26 cellular contexts compared by ENCODE assay signal in the genomic region with DNA sequence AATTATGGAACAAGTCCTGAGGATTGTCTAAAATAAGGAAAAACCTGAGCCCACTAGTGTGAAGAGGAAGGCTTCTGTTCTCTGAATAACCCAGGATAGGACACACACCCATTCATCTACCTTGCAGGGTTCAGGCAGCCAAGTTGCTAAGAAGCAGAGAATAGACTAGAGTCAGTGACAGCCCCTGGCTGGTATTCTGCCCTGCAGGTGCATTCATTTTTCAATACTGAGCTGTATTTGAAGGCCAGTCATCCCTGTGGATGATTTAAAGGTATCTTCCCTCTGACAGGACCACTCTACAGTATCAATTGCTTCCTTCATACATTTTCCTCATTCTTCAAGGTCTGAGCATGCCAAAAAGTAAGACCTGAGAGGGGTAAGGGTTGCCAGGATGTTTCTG. TPM values are rescaled to one million over a fixed set of nuclear protein-coding genes. Genes with fewer than 3 reads are reported as not detected.
"Had no signal": no experiment of that assay in that cellular context is flagged by ENCODE, and none has a peak within 500 bp of the region (broad histone marks: within the 10 kb centered on the region; RNA-seq: fewer than 3 reads in every experiment).

No MANE protein-coding gene starts in this region.

- H3K9me3 ChIP-seq: body of pancreas, breast epithelium, SJCRH30 had no signal

- H3K9me3 Mint-ChIP-seq: activated CD4-positive, alpha-beta memory T cell treated with anti-CD3 and anti-CD28 coated beads, Interleukin-2, amount 10 ng/mL, durations not matched to agents 7 days and 5 days; activated CD4-positive, alpha-beta T cell treated with anti-CD3 and anti-CD28 coated beads, Interleukin-2, amount 10 ng/mL, durations not matched to agents 7 days and 5 days; activated naive CD4-positive, alpha-beta T cell treated with anti-CD3 and anti-CD28 coated beads, Interleukin-2, amount 10 ng/mL, durations not matched to agents 7 days and 5 days; activated naive CD8-positive, alpha-beta T cell treated with anti-CD3 and anti-CD28 coated beads, Interleukin-2, amount 10 ng/mL, durations not matched to agents 7 days and 5 days; WTC11 had no signal

- DNase-seq: activated CD4-positive, alpha-beta memory T cell treated with anti-CD3 and anti-CD28 coated beads, Interleukin-2, amount 10 ng/mL, durations not matched to agents 7 days and 5 days; activated CD4-positive, alpha-beta T cell treated with anti-CD3 and anti-CD28 coated beads for 36 hours; activated CD4-positive, alpha-beta T cell treated with anti-CD3 and anti-CD28 coated beads, Interleukin-2, amount 10 ng/mL, durations not matched to agents 7 days and 5 days; activated CD8-positive, alpha-beta memory T cell treated with anti-CD3 and anti-CD28 coated beads for 24 hours; activated CD8-positive, alpha-beta memory T cell treated with anti-CD3 and anti-CD28 coated beads, Interleukin-2, amount 10 ng/mL, durations not matched to agents 7 days and 5 days; activated CD8-positive, alpha-beta memory T cell treated with anti-CD3 and anti-CD28 coated beads, Interleukin-2, amount 50 U/mL, for 48 hours; activated effector memory CD4-positive, alpha-beta T cell treated with Interleukin-2 at 50 U/mL for 16 hours; activated naive CD4-positive, alpha-beta T cell treated with anti-CD3 and anti-CD28 coated beads, Interleukin-2, amount 10 ng/mL, durations not matched to agents 7 days and 5 days; activated naive CD8-positive, alpha-beta T cell treated with anti-CD3 and anti-CD28 coated beads, Interleukin-2, amount 10 ng/mL, durations not matched to agents 7 days and 5 days; activated T-cell treated with anti-CD3 and anti-CD28 coated beads, Interleukin-2, amount 50 U/mL, for 48 hours; amygdala; body of pancreas; NCI-H1105; NCI-H1417 treated with DMSO at 0.1 percent for 48 hours; NCI-H187 treated with DMSO at 0.1 percent for 48 hours; NCI-H2081; NCI-H2171 treated with DMSO at 0.1 percent for 48 hours; NCI-H2227 treated with DMSO at 0.1 percent for 48 hours; NCI-H524 treated with DMSO at 0.1 percent for 48 hours; SHP77; SJCRH30; T1000 had no signal

- H3K36me3 Mint-ChIP-seq: activated CD8-positive, alpha-beta memory T cell treated with anti-CD3 and anti-CD28 coated beads, Interleukin-2, amount 10 ng/mL, durations not matched to agents 7 days and 5 days; activated naive CD4-positive, alpha-beta T cell treated with anti-CD3 and anti-CD28 coated beads, Interleukin-2, amount 10 ng/mL, durations not matched to agents 7 days and 5 days; activated naive CD8-positive, alpha-beta T cell treated with anti-CD3 and anti-CD28 coated beads, Interleukin-2, amount 10 ng/mL, durations not matched to agents 7 days and 5 days; WTC11 had no signal

- H3K27me3 ChIP-seq: body of pancreas, breast epithelium, SJCRH30 had no signal

- H3K27ac Mint-ChIP-seq: activated CD4-positive, alpha-beta memory T cell treated with anti-CD3 and anti-CD28 coated beads, Interleukin-2, amount 10 ng/mL, durations not matched to agents 7 days and 5 days; activated CD4-positive, alpha-beta T cell treated with anti-CD3 and anti-CD28 coated beads for 36 hours; activated CD4-positive, alpha-beta T cell treated with anti-CD3 and anti-CD28 coated beads, Interleukin-2, amount 10 ng/mL, durations not matched to agents 7 days and 5 days; activated CD8-positive, alpha-beta memory T cell treated with anti-CD3 and anti-CD28 coated beads, Interleukin-2, amount 10 ng/mL, durations not matched to agents 7 days and 5 days; activated naive CD4-positive, alpha-beta T cell treated with anti-CD3 and anti-CD28 coated beads, Interleukin-2, amount 10 ng/mL, durations not matched to agents 7 days and 5 days; activated naive CD8-positive, alpha-beta T cell treated with anti-CD3 and anti-CD28 coated beads, Interleukin-2, amount 10 ng/mL, durations not matched to agents 7 days and 5 days; WTC11 had no signal

- H3K4me1 ChIP-seq: body of pancreas, breast epithelium had no signal

- H3K4me1 Mint-ChIP-seq: activated CD4-positive, alpha-beta T cell treated with anti-CD3 and anti-CD28 coated beads for 36 hours had no signal

- H3K4me3 Mint-ChIP-seq: activated CD4-positive, alpha-beta memory T cell treated with anti-CD3 and anti-CD28 coated beads, Interleukin-2, amount 10 ng/mL, durations not matched to agents 7 days and 5 days; activated CD4-positive, alpha-beta T cell treated with anti-CD3 and anti-CD28 coated beads for 36 hours; activated CD4-positive, alpha-beta T cell treated with anti-CD3 and anti-CD28 coated beads, Interleukin-2, amount 10 ng/mL, durations not matched to agents 7 days and 5 days; activated CD8-positive, alpha-beta memory T cell treated with anti-CD3 and anti-CD28 coated beads, Interleukin-2, amount 10 ng/mL, durations not matched to agents 7 days and 5 days; activated naive CD4-positive, alpha-beta T cell treated with anti-CD3 and anti-CD28 coated beads, Interleukin-2, amount 10 ng/mL, durations not matched to agents 7 days and 5 days; activated naive CD8-positive, alpha-beta T cell treated with anti-CD3 and anti-CD28 coated beads, Interleukin-2, amount 10 ng/mL, durations not matched to agents 7 days and 5 days; WTC11 had no signal

- H3K36me3 ChIP-seq: breast epithelium had no signal

- H3K27ac ChIP-seq: body of pancreas, SJCRH30, SK-N-MC had no signal

- H3K4me3 ChIP-seq: body of pancreas, breast epithelium, K562, SJCRH30, SK-N-MC had no signal

RNA-seq across cellular contexts. Expression of a gene that starts 22.9 kb away (rescaled TPM):
- total RNA-seq: activated CD4-positive, alpha-beta T cell treated with anti-CD3 and anti-CD28 coated beads for 36 hours; activated naive CD8-positive, alpha-beta T cell treated with anti-CD3 and anti-CD28 coated beads, Interleukin-2, amount 10 ng/mL, durations not matched to agents 7 days and 5 days; body of pancreas had no signal
